ENCODE assay signal across 15 cellular contexts in genomic region chr17:74858672-74859438, GRCh38. TPM values are rescaled to one million over a fixed set of nuclear protein-coding genes. Genes with fewer than 3 reads are reported as not detected.
A peak's percentile ranks its signal among the peaks of the same experiment; 100 is the strongest.
DNase-seq lines count a peak whose midpoint lies in the region; ATAC-seq, FAIRE-seq and TF ChIP-seq lines count a peak whose summit lies in the region.
"Had no signal": no experiment of that assay in that cellular context is flagged by ENCODE, and none has a peak within 500 bp of the region (broad histone marks: within the 10 kb centered on the region; RNA-seq: fewer than 3 reads in every experiment).

No MANE protein-coding gene starts in this region.

- peaks cover 5% of the 10 kb centered on the region for H3K36me3 Mint-ChIP-seq in type B pancreatic cell

- H3K36me3 ChIP-seq in right atrium auricular region (no peaks in the 10 kb centered on the region), iPS-15b (ENCODE audit: control insufficient read depth, insufficient read depth, low read length) (peaks cover 3% of the 10 kb centered on the region)

- no peak for ATAC-seq in left cardiac atrium
- no peak for ATAC-seq in GM21381 (IDR thresholded peaks at IDR 0.05; ENCODE audit: unreplicated experiment)

- H3K4me3 ChIP-seq in right atrium auricular region (peak overlapping the region; percentile 48 to 58), iPS-15b (ENCODE audit: low read depth, low read length) (peak overlapping the region; percentile 18)

- H3K27ac Mint-ChIP-seq in type B pancreatic cell: peak overlapping the region; percentile 34

- no peaks in the 10 kb centered on the region for H3K9me3 Mint-ChIP-seq in type B pancreatic cell

- H3K4me1 ChIP-seq in right atrium auricular region (peaks cover 0 to 36% of the 10 kb centered on the region in 2 donors), iPS-15b (ENCODE audit: control insufficient read depth, insufficient read depth, low read length) (no peaks in the 10 kb centered on the region)

- H3K27ac ChIP-seq in right atrium auricular region: peak overlapping the region; percentile 79 to 86
- H3K27ac ChIP-seq: C4-2B, esophagus squamous epithelium had no signal

- no peak for TF ChIP-seq CTCF in right atrium auricular region (IDR thresholded peaks at IDR 0.05)
- TF ChIP-seq CTCF in type B pancreatic cell (conservative IDR thresholded peaks at IDR 0.05): no peak

- intact Hi-C loops in left cardiac atrium (cut with DNase I): loop anchor here in 1 of 2 donors (2.0 to 5.0 kb wide), 2 partner anchors 52 to 116 kb away; no protein-coding TSS in a partner anchor

- no peak overlapping the region for H3K9ac ChIP-seq in iPS-15b (ENCODE audit: low read depth, low read length)

- H3K9me3 ChIP-seq in right atrium auricular region: no peaks in the 10 kb centered on the region
- no peaks in the 10 kb centered on the region for H3K9me3 ChIP-seq in iPS-15b (ENCODE audit: control insufficient read depth, insufficient read depth, low read length)
- H3K9me3 ChIP-seq: esophagus squamous epithelium had no signal

- no peaks in the 10 kb centered on the region for H3K4me1 Mint-ChIP-seq in type B pancreatic cell (ENCODE audit: unreplicated experiment)

- H3K27me3 ChIP-seq in right atrium auricular region: peaks cover 7% of the 10 kb centered on the region in 2 donors
- H3K27me3 ChIP-seq in iPS-15b (ENCODE audit: control insufficient read depth, insufficient read depth, low read length): peaks cover 73% of the 10 kb centered on the region

- no peak for FAIRE-seq in RCC 7860 (lab: Jason Lieb, UNC)

- peak overlapping the region; percentile 65 for H3K4me3 Mint-ChIP-seq in type B pancreatic cell

- DNase-seq in right atrium auricular region (ENCODE audit: low spot score) (no peak), left cardiac atrium (no peak), RCC 7860 (ENCODE audit: low spot score) (peak; percentile 11), type B pancreatic cell (ENCODE audit: extremely low spot score, unreplicated experiment) (no peak), NCI-H524 (lab: John Stamatoyannopoulos, UW) (no peak), mucosa of gallbladder (ENCODE audit: low spot score) (no peak)
- DNase-seq: activated gamma-delta T cell, esophagus squamous epithelium, GOT3, NCI-H2029 treated with DMSO at 0.1 percent for 48 hours had no signal

- H3K27me3 Mint-ChIP-seq in type B pancreatic cell: peaks cover 81% of the 10 kb centered on the region

RNA-seq across cellular contexts. Expression of gene GRIN2C, which starts 0.8 kb away (rescaled TPM):
- total RNA-seq in right atrium auricular region (10 to 100 TPM; 27.6 to 34.4 TPM), left cardiac atrium (10 to 100 TPM; 25.2 to 38.8 TPM), type B pancreatic cell (ENCODE audit: low replicate concordance) (0.36 and 0.72 TPM in 2 replicates), mucosa of gallbladder (0.43 TPM)

RNA-seq across cellular contexts. Expression of gene FDXR, which starts 13.9 kb away (rescaled TPM):
- 1 to 10 TPM; 4.1 to 7.9 TPM for total RNA-seq in right atrium auricular region
- 1 to 10 TPM; 6.6 to 8.1 TPM for total RNA-seq in left cardiac atrium
- 28.1 and 44.4 TPM in 2 replicates for total RNA-seq in type B pancreatic cell (ENCODE audit: low replicate concordance)
- 9.3 TPM for total RNA-seq in mucosa of gallbladder

RNA-seq across cellular contexts. Expression of gene FADS6, which starts 34.6 kb away (rescaled TPM):
- total RNA-seq in right atrium auricular region (not detected), left cardiac atrium (not detected), type B pancreatic cell (ENCODE audit: low replicate concordance) (0.82 and 2.7 TPM in 2 replicates), mucosa of gallbladder (0.12 TPM)
- total RNA-seq: chondrocyte, mesenteric fat pad had no signal

Comparison
In these comparisons a context has a peak if more than half of its experiments do, and no peak if none do; other contexts are left out.
1. RNA of gene GRIN2C, which starts 0.8 kb away (total RNA-seq): 25.2 to 38.8 TPM in left cardiac atrium and 27.6 to 34.4 TPM in right atrium auricular region; 0.36 to 0.72 TPM in type B pancreatic cell and 0.43 TPM in mucosa of gallbladder (single experiment); every median in the first group is over 10 times any median in the second.